1 cellular context compared by ENCODE assay signal in genomic region chr14:63641473-63642228, GRCh38.
TF ChIP-seq lines count a peak whose summit lies in the region.

WDR89 (minus strand) TSS chr14:63641871; CDS start chr14:63599942, 41,929 bp downstream.

TF ChIP-seq in HEK293, 187 proteins besides CTCF, POLR2A, EP300 and RAD21 (continued from another document and continues in another):
- TF ChIP-seq ZNF148 (tag by site-specific recombination; IDR thresholded peaks at IDR 0.05; ENCODE audit: borderline replicate concordance) (no peak), ZFP37 (tag by site-specific recombination; IDR thresholded peaks at IDR 0.05) (no peak), ZNF629 (tag by site-specific recombination; IDR thresholded peaks at IDR 0.05) (peak; percentile 77; the same call in 1 of the 2 replicates), HOXC10 (CRISPR knock-in tag; IDR thresholded peaks at IDR 0.05) (no peak), KLF9 (tag by site-specific recombination; IDR thresholded peaks at IDR 0.05; ENCODE audit: low read depth) (no peak), ZNF175 (tag by site-specific recombination; IDR thresholded peaks at IDR 0.05) (no peak), ZNF626 (tag by site-specific recombination; IDR thresholded peaks at IDR 0.05) (no peak), ZNF658 (tag by site-specific recombination; IDR thresholded peaks at IDR 0.05) (no peak), ZNF768 (tag by site-specific recombination; IDR thresholded peaks at IDR 0.05) (no peak), ZNF660 (tag by site-specific recombination; IDR thresholded peaks at IDR 0.05) (peak; percentile 87), ZNF791 (tag by site-specific recombination; IDR thresholded peaks at IDR 0.05) (no peak), ZNF776 (tag by site-specific recombination; IDR thresholded peaks at IDR 0.05; ENCODE audit: borderline replicate concordance) (no peak), KLF17 (tag by site-specific recombination; IDR thresholded peaks at IDR 0.05) (peak; percentile 68; the same call in 1 of the 2 replicates), ZNF423 (tag by site-specific recombination; IDR thresholded peaks at IDR 0.05) (no peak), SCRT2 (tag by site-specific recombination; IDR thresholded peaks at IDR 0.05) (peak; percentile 89), ZNF202 (tag by site-specific recombination; IDR thresholded peaks at IDR 0.05; ENCODE audit: borderline replicate concordance) (no peak), ZNF548 (tag by site-specific recombination; IDR thresholded peaks at IDR 0.05) (no peak), ZFP41 (tag by site-specific recombination; IDR thresholded peaks at IDR 0.05; ENCODE audit: borderline replicate concordance) (no peak), KLF16 (tag by site-specific recombination; IDR thresholded peaks at IDR 0.05) (peak; percentile 84), SP7 (tag by site-specific recombination; IDR thresholded peaks at IDR 0.05) (peak; percentile 76), FEZF1 (tag by site-specific recombination; IDR thresholded peaks at IDR 0.05) (peak; percentile 95), ZNF362 (tag by site-specific recombination; IDR thresholded peaks at IDR 0.05) (no peak), ZBTB17 (tag by site-specific recombination; IDR thresholded peaks at IDR 0.05) (peak; percentile 82), ZNF174 (tag by site-specific recombination; IDR thresholded peaks at IDR 0.05) (no peak), HIC1 (tag by site-specific recombination; IDR thresholded peaks at IDR 0.05) (no peak), ZNF239 (tag by site-specific recombination; IDR thresholded peaks at IDR 0.05) (no peak; the same call in 1 of the 2 replicates), ZNF670 (tag by site-specific recombination; IDR thresholded peaks at IDR 0.05; ENCODE audit: low read depth) (no peak), ZNF302 (tag by site-specific recombination; IDR thresholded peaks at IDR 0.05; ENCODE audit: low read depth) (no peak), GLI4 (tag by site-specific recombination; IDR thresholded peaks at IDR 0.05) (no peak), ZFHX2 (tag by site-specific recombination; conservative IDR thresholded peaks at IDR 0.05) (no peak), ZNF610 (tag by site-specific recombination; IDR thresholded peaks at IDR 0.05; ENCODE audit: borderline replicate concordance) (peak; percentile 69; the same call in 1 of the 2 replicates), ZNF560 (tag by site-specific recombination; IDR thresholded peaks at IDR 0.05; ENCODE audit: borderline replicate concordance) (no peak), ZNF510 (tag by site-specific recombination; IDR thresholded peaks at IDR 0.05; ENCODE audit: insufficient replicate concordance) (no peak), MEIS1 (CRISPR knock-in tag; IDR thresholded peaks at IDR 0.05; ENCODE audit: borderline replicate concordance) (no peak), ZNF426 (tag by site-specific recombination; IDR thresholded peaks at IDR 0.05) (no peak), ZNF366 (tag by site-specific recombination; conservative IDR thresholded peaks at IDR 0.05) (peak; percentile 51), ZSCAN4 (tag by site-specific recombination; IDR thresholded peaks at IDR 0.05) (no peak), KLF1 (tag by site-specific recombination; IDR thresholded peaks at IDR 0.05) (peak; percentile 59), ZNF19 (tag by site-specific recombination; IDR thresholded peaks at IDR 0.05; ENCODE audit: low read depth) (no peak), ZNF391 (tag by site-specific recombination; IDR thresholded peaks at IDR 0.05; ENCODE audit: borderline replicate concordance, low read depth) (no peak), ZSCAN16 (tag by site-specific recombination; IDR thresholded peaks at IDR 0.05) (no peak), TSHZ1 (tag by site-specific recombination; IDR thresholded peaks at IDR 0.05; ENCODE audit: borderline replicate concordance) (no peak), MZF1 (tag by site-specific recombination; IDR thresholded peaks at IDR 0.05; ENCODE audit: borderline replicate concordance) (no peak)
- TF ChIP-seq, protein P1, sequence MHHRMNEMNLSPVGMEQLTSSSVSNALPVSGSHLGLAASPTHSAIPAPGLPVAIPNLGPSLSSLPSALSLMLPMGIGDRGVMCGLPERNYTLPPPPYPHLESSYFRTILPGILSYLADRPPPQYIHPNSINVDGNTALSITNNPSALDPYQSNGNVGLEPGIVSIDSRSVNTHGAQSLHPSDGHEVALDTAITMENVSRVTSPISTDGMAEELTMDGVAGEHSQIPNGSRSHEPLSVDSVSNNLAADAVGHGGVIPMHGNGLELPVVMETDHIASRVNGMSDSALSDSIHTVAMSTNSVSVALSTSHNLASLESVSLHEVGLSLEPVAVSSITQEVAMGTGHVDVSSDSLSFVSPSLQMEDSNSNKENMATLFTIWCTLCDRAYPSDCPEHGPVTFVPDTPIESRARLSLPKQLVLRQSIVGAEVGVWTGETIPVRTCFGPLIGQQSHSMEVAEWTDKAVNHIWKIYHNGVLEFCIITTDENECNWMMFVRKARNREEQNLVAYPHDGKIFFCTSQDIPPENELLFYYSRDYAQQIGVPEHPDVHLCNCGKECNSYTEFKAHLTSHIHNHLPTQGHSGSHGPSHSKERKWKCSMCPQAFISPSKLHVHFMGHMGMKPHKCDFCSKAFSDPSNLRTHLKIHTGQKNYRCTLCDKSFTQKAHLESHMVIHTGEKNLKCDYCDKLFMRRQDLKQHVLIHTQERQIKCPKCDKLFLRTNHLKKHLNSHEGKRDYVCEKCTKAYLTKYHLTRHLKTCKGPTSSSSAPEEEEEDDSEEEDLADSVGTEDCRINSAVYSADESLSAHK (tag by site-specific recombination; IDR thresholded peaks at IDR 0.05), result no peak
- TF ChIP-seq, protein P2, sequence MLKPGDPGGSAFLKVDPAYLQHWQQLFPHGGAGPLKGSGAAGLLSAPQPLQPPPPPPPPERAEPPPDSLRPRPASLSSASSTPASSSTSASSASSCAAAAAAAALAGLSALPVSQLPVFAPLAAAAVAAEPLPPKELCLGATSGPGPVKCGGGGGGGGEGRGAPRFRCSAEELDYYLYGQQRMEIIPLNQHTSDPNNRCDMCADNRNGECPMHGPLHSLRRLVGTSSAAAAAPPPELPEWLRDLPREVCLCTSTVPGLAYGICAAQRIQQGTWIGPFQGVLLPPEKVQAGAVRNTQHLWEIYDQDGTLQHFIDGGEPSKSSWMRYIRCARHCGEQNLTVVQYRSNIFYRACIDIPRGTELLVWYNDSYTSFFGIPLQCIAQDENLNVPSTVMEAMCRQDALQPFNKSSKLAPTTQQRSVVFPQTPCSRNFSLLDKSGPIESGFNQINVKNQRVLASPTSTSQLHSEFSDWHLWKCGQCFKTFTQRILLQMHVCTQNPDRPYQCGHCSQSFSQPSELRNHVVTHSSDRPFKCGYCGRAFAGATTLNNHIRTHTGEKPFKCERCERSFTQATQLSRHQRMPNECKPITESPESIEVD (tag by site-specific recombination; IDR thresholded peaks at IDR 0.05), result no peak
- TF ChIP-seq, protein P3, sequence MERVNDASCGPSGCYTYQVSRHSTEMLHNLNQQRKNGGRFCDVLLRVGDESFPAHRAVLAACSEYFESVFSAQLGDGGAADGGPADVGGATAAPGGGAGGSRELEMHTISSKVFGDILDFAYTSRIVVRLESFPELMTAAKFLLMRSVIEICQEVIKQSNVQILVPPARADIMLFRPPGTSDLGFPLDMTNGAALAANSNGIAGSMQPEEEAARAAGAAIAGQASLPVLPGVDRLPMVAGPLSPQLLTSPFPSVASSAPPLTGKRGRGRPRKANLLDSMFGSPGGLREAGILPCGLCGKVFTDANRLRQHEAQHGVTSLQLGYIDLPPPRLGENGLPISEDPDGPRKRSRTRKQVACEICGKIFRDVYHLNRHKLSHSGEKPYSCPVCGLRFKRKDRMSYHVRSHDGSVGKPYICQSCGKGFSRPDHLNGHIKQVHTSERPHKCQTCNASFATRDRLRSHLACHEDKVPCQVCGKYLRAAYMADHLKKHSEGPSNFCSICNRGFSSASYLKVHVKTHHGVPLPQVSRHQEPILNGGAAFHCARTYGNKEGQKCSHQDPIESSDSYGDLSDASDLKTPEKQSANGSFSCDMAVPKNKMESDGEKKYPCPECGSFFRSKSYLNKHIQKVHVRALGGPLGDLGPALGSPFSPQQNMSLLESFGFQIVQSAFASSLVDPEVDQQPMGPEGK (tag by site-specific recombination; IDR thresholded peaks at IDR 0.05), result peak; percentile 39; the same call in 1 of the 2 replicates
